In genomic region chr6:164377348-164377747, GRCh38 we compare ENCODE assay signal across 18 cellular contexts.
DNase-seq lines count a peak whose midpoint lies in the region; ATAC-seq, FAIRE-seq and TF ChIP-seq lines count a peak whose summit lies in the region.
"Had no signal": no experiment of that assay in that cellular context is flagged by ENCODE, and none has a peak within 500 bp of the region (broad histone marks: within the 10 kb centered on the region; RNA-seq: fewer than 3 reads in every experiment).

No MANE protein-coding gene starts in this region.

- BruUV-seq in K562 (replicated peaks; lab: Mats Ljungman, UMichigan), result no TSS peak

- peak; percentile 2 for DNase-seq in GF-D8 (lab: John Stamatoyannopoulos, UW)
- DNase-seq in SK-MEL-5 (ENCODE audit: low read depth, low spot score), result peak; percentile 60
- peak in 1 of 4 experiments; percentile 37 for DNase-seq in K562 (ENCODE audit: extremely low read depth in 1 of 4, low spot score in 3 of 4)
- DNase-seq in neural crest cell (ENCODE audit: low read depth, low spot score), result no peak
- DNase-seq in RWPE1 (ENCODE audit: low spot score), result no peak
- no peak for DNase-seq in left lobe of liver (ENCODE audit: low spot score)
- no peak for DNase-seq in NCI-H82 treated with DMSO at 0.1 percent for 48 hours (lab: John Stamatoyannopoulos, UW; ENCODE audit: unreplicated experiment)
- DNase-seq: EL, HCEC 1CT, MG63, NCI-H1694 treated with DMSO at 0.1 percent for 48 hours, NCI-H2081 treated with DMSO at 0.1 percent for 48 hours, Right ventricle myocardium superior had no signal

- WGBS in K562 (ENCODE audit: insufficient coverage, low coverage, missing lambda C conversion rate), result 1% methylated on average over 5 of the region's 5 CpGs

- intact Hi-C loops in K562 (cut with micrococcal nuclease), result no loop called here

- no peak overlapping the region for H3K4me3 Mint-ChIP-seq in neural crest cell
- H3K4me3 Mint-ChIP-seq: B cell had no signal

- H3K9ac ChIP-seq in K562 (ENCODE audit: insufficient read depth in 1 of 2, low read depth in 2 of 2, low read length in 2 of 2), result no peak overlapping the region

- POLR2A ChIA-PET in K562 (lab: Yijun Ruan, JAX) (no interaction called here), RWPE1 (lab: Yijun Ruan, JAX; ENCODE audit: low non-redundant PET) (no interaction called here)

- no peak for TF ChIP-seq CTCF in K562 (IDR thresholded peaks at IDR 0.05 in 2 of 3, conservative IDR thresholded peaks at IDR 0.05 in 1 of 3; ENCODE audit: insufficient read depth in 2 of 3, low read depth in 1 of 3, low read length in 3 of 3)
- no peak for TF ChIP-seq CTCF in neural crest cell (conservative IDR thresholded peaks at IDR 0.05)
- TF ChIP-seq CTCF in RWPE1 (conservative IDR thresholded peaks at IDR 0.05; ENCODE audit: low read depth), result no peak

- H3K27ac ChIP-seq in K562 (ENCODE audit: extremely low read depth, low read depth, low read length), result no peak overlapping the region
- no peak overlapping the region for H3K27ac ChIP-seq in RWPE1
- H3K27ac ChIP-seq: SK-N-MC had no signal

- no peak for TF ChIP-seq POLR2A in K562 (conservative IDR thresholded peaks at IDR 0.05)

- in situ Hi-C loops in SK-MEL-5 (cut with HindIII; ENCODE audit: low pct_unique_long_range_greater_than_20kb, low sequenced_read_pairs), result no loop called here
- in situ Hi-C loops in K562 (cut with MboI), result no loop called here

- H3K79me2 ChIP-seq in K562 (ENCODE audit: control insufficient read depth, insufficient read depth, low read length), result no peaks in the 10 kb centered on the region

- no peak for TF ChIP-seq RAD21 in K562 (CRISPR knock-in tag; conservative IDR thresholded peaks at IDR 0.05 in 1 of 2, IDR thresholded peaks at IDR 0.05 in 1 of 2)

- H3K27me3 Mint-ChIP-seq in neural crest cell (ENCODE audit: low read depth), result no peaks in the 10 kb centered on the region
- H3K27me3 Mint-ChIP-seq: B cell had no signal

- no peaks in the 10 kb centered on the region for H3K9me3 ChIP-seq in K562 (replicated peaks; ENCODE audit: control insufficient read depth, insufficient read depth, low read depth, low read length)

- peaks cover 12% of the 10 kb centered on the region for H3K36me3 Mint-ChIP-seq in neural crest cell (ENCODE audit: low read depth)

- CTCF ChIA-PET in K562 (lab: Yijun Ruan, JAX; ENCODE audit: low intra/inter-chr PET ratio), result no interaction called here
- CTCF ChIA-PET in RWPE1 (lab: Yijun Ruan, JAX), result no interaction called here

- peak; percentile 57 for ATAC-seq in K562
- no peak for ATAC-seq in GM21825 (IDR thresholded peaks at IDR 0.05; ENCODE audit: unreplicated experiment)
- ATAC-seq in left lobe of liver, result no peak

- H3K36me3 ChIP-seq in K562 (ENCODE audit: control insufficient read depth, insufficient read depth, low read length), result no peaks in the 10 kb centered on the region
- H3K36me3 ChIP-seq: MG63 had no signal

- H3K27me3 ChIP-seq in K562 (ENCODE audit: control insufficient read depth in 2 of 2, insufficient read depth in 2 of 2, low read length in 2 of 2), result no peaks in the 10 kb centered on the region
- H3K27me3 ChIP-seq: MG63 had no signal

- H3K4me3 ChIP-seq in K562, result no peak overlapping the region
- H3K4me3 ChIP-seq: MG63, SK-N-MC had no signal

- no peak for FAIRE-seq in K562 (lab: Jason Lieb, UNC)
- FAIRE-seq: A204.1, RCC 7860 had no signal

- no peak overlapping the region for H3K4me2 ChIP-seq in K562 (ENCODE audit: insufficient read depth, low read length)

- peak overlapping the region; percentile 70 for H3K27ac Mint-ChIP-seq in neural crest cell (ENCODE audit: unreplicated experiment)
- H3K27ac Mint-ChIP-seq: B cell had no signal

- H3K9me3 Mint-ChIP-seq in neural crest cell, result peaks cover 12% of the 10 kb centered on the region

- TF ChIP-seq EP300 in K562 (IDR thresholded peaks at IDR 0.05; ENCODE audit: low read length), result peak; percentile 48; the same call in 1 of the 2 replicates

- H3K4me1 ChIP-seq in K562 (replicated peaks in 1 of 2; ENCODE audit: control insufficient read depth in 2 of 2, insufficient read depth in 2 of 2, low read length in 2 of 2), result no peaks in the 10 kb centered on the region; a peak in 1 of 5 replicates

- H3K4me1 Mint-ChIP-seq in neural crest cell, result peaks cover 28% of the 10 kb centered on the region
- H3K4me1 Mint-ChIP-seq: B cell had no signal

- H3K9me1 ChIP-seq in K562 (ENCODE audit: control insufficient read depth, insufficient read depth, low read length), result no peaks in the 10 kb centered on the region

- H4K20me1 ChIP-seq in K562 (replicated peaks; ENCODE audit: control insufficient read depth, insufficient read depth, low read length), result no peaks in the 10 kb centered on the region

- H2AFZ ChIP-seq in K562 (ENCODE audit: low read depth, low read length), result 0 out of 2 replicates have a peak overlapping the region, but pooled peaks have one; percentile 53

TF ChIP-seq in K562, 482 proteins besides CTCF, POLR2A, EP300 and RAD21 (continues in another document):
- TF ChIP-seq FOXM1 (IDR thresholded peaks at IDR 0.05; ENCODE audit: low read depth), result peak; percentile 22; the same call in 1 of the 2 replicates
- no peak for TF ChIP-seq FOXM1 (CRISPR knock-in tag; IDR thresholded peaks at IDR 0.05; ENCODE audit: low read depth)
- TF ChIP-seq TAL1 (IDR thresholded peaks at IDR 0.05), result peak; percentile 50; the same call in 1 of the 2 replicates
- peak; percentile 75 for TF ChIP-seq CBFA2T3 (IDR thresholded peaks at IDR 0.05)
- TF ChIP-seq NCOR1 (IDR thresholded peaks at IDR 0.05), result no peak; the same call in 1 of the 2 replicates
- TF ChIP-seq RCOR1 (IDR thresholded peaks at IDR 0.05; ENCODE audit: borderline replicate concordance in 1 of 2, low read depth in 2 of 2, low read length in 2 of 2), result peak in 1 of 2 experiments; percentile 44; a peak in 1 of 4 replicates
- TF ChIP-seq TRIM24 (IDR thresholded peaks at IDR 0.05), result 0 out of 4 replicates have a peak, but pooled peaks of 1 of the 2 experiments have one; percentile 37
- TF ChIP-seq TFAM (CRISPR knock-in tag; conservative IDR thresholded peaks at IDR 0.05), result no peak
- TF ChIP-seq POU5F1 (IDR thresholded peaks at IDR 0.05; ENCODE audit: borderline replicate concordance, low read depth, low read length, partially characterized antibody), result no peak
- no peak for TF ChIP-seq NONO (IDR thresholded peaks at IDR 0.05; ENCODE audit: low read depth in 2 of 2, low read length in 1 of 2)
- TF ChIP-seq ZNF584 (CRISPR knock-in tag; IDR thresholded peaks at IDR 0.05; ENCODE audit: low read depth), result no peak
- TF ChIP-seq ZNF766 (CRISPR knock-in tag; conservative IDR thresholded peaks at IDR 0.05), result no peak
- no peak for TF ChIP-seq ZNF134 (CRISPR knock-in tag; conservative IDR thresholded peaks at IDR 0.05)
- TF ChIP-seq MAFG (tag; conservative IDR thresholded peaks at IDR 0.05), result no peak
- TF ChIP-seq ZFP36 (IDR thresholded peaks at IDR 0.05; ENCODE audit: low read depth, low read length, partially characterized antibody), result no peak
- 0 out of 2 replicates have a peak, but pooled peaks have one; percentile 27 for TF ChIP-seq ZNF311 (CRISPR knock-in tag; IDR thresholded peaks at IDR 0.05)
- no peak for TF ChIP-seq ZMIZ1 (IDR thresholded peaks at IDR 0.05; ENCODE audit: low read depth in 2 of 2, low read length in 2 of 2)
- TF ChIP-seq NFYB (IDR thresholded peaks at IDR 0.05; ENCODE audit: extremely low read depth, insufficient read length), result no peak
- no peak for TF ChIP-seq ZKSCAN3 (CRISPR knock-in tag; IDR thresholded peaks at IDR 0.05)
- TF ChIP-seq BRD4 (IDR thresholded peaks at IDR 0.05), result no peak
- 0 out of 2 replicates have a peak, but pooled peaks have one; percentile 19 for TF ChIP-seq SMARCA4 (IDR thresholded peaks at IDR 0.05)
- TF ChIP-seq ZNF785 (CRISPR knock-in tag; IDR thresholded peaks at IDR 0.05), result no peak
- TF ChIP-seq KAT8 (IDR thresholded peaks at IDR 0.05; ENCODE audit: low read depth), result no peak
- peak; percentile 50; the same call in 1 of the 2 replicates for TF ChIP-seq ZNF449 (CRISPR knock-in tag; IDR thresholded peaks at IDR 0.05)
- TF ChIP-seq RB1 (IDR thresholded peaks at IDR 0.05; ENCODE audit: low read depth), result no peak
- no peak for TF ChIP-seq U2AF1 (optimal IDR thresholded peaks at IDR 0.05; ENCODE audit: low read depth, low read length)

Comparison
In these comparisons a context has a peak if more than half of its experiments do, and no peak if none do; other contexts are left out.
1. DNase-seq: peak in GF-D8 (single experiment) and SK-MEL-5 (single experiment); none in neural crest cell (single experiment), RWPE1 (single experiment), left lobe of liver (single experiment) and NCI-H82 treated with DMSO at 0.1 percent for 48 hours (single experiment).